Comparison of ENCODE assay signal across 8 cellular contexts in genomic region chr1:155136728-155137127, GRCh38. TPM values are rescaled to one million over a fixed set of nuclear protein-coding genes. Genes with fewer than 3 reads are reported as not detected.
DNase-seq lines count a peak whose midpoint lies in the region; ATAC-seq and TF ChIP-seq lines count a peak whose summit lies in the region.

No MANE protein-coding gene starts in this region.

- ATAC-seq in mucosa of descending colon (peak; percentile 10), GM18502 (IDR thresholded peaks at IDR 0.05; ENCODE audit: poor library complexity, unreplicated experiment) (no peak), GM18520 (IDR thresholded peaks at IDR 0.05; ENCODE audit: unreplicated experiment) (no peak), GM18861 (IDR thresholded peaks at IDR 0.05; ENCODE audit: unreplicated experiment) (no peak)

- H3K4me1 Mint-ChIP-seq in MCF 10A (ENCODE audit: insufficient read depth, unreplicated experiment) = peaks cover 38% of the 10 kb centered on the region

- POLR2A ChIA-PET in MCF 10A (lab: Yijun Ruan, JAX) = interaction anchor here (0.6 to 8.1 kb wide), 14 partner anchors 12 to 153 kb away, joined by 3 to 238 read pairs (median 7); partner anchors contain the start of genes EFNA1, FLAD1, KRTCAP2 and TRIM46

- peak overlapping the region; percentile 80 for H3K4me3 Mint-ChIP-seq in MCF 10A (ENCODE audit: unreplicated experiment)

- H3K27me3 Mint-ChIP-seq in MCF 10A (ENCODE audit: insufficient read depth, unreplicated experiment) = no peaks in the 10 kb centered on the region

- H3K4me3 ChIP-seq in MG63 (peak overlapping the region; percentile 77), mucosa of descending colon (no peak overlapping the region)

- H3K36me3 Mint-ChIP-seq in MCF 10A (ENCODE audit: insufficient read depth, unreplicated experiment) = peaks cover 72% of the 10 kb centered on the region

- intact Hi-C loops in MCF 10A (cut with micrococcal nuclease) (no loop called here), mucosa of descending colon (cut with DNase I, micrococcal nuclease) (no loop called here)

- peak overlapping the region; percentile 95 for H3K27ac ChIP-seq in C4-2B

- DNase-seq in MG63 = no peak
- peak; percentile 16 for DNase-seq in MCF 10A (ENCODE audit: unreplicated experiment)
- peak; percentile 64 to 69 (median 65) for DNase-seq in mucosa of descending colon
- no peak for DNase-seq in putamen (ENCODE audit: low spot score)

- H3K9me3 ChIP-seq in MG63 (no peaks in the 10 kb centered on the region), mucosa of descending colon (no peaks in the 10 kb centered on the region)

- CTCF ChIA-PET in MCF 10A (lab: Yijun Ruan, JAX) = interaction anchor here (0.6 to 14.0 kb wide), 10 partner anchors 11 to 1250 kb away, joined by 3 to 161 read pairs (median 4); partner anchors contain the start of gene KRTCAP2

- BruUV-seq in MCF 10A (replicated peaks; lab: Mats Ljungman, UMichigan) = no TSS peak

- no peaks in the 10 kb centered on the region for H3K9me3 Mint-ChIP-seq in MCF 10A (ENCODE audit: unreplicated experiment)

- H3K36me3 ChIP-seq in MG63 = peaks cover 20% of the 10 kb centered on the region
- H3K36me3 ChIP-seq in mucosa of descending colon (ENCODE audit: low read depth) = peaks cover 6% of the 10 kb centered on the region

- no peak for TF ChIP-seq CTCF in C4-2B (conservative IDR thresholded peaks at IDR 0.05)
- no peak for TF ChIP-seq CTCF in MCF 10A (IDR thresholded peaks at IDR 0.05; ENCODE audit: unreplicated experiment)
- no peak for TF ChIP-seq CTCF in mucosa of descending colon (IDR thresholded peaks at IDR 0.05)

- H3K4me1 ChIP-seq in mucosa of descending colon (ENCODE audit: low read depth) = peaks cover 45% of the 10 kb centered on the region

- H3K27ac Mint-ChIP-seq in MCF 10A (ENCODE audit: low read depth, unreplicated experiment) = peak overlapping the region; percentile 94

- H3K27me3 ChIP-seq in MG63 = no peaks in the 10 kb centered on the region

RNA-seq across cellular contexts. Expression of gene SLC50A1, which starts 1.1 kb away (rescaled TPM):
- total RNA-seq in MG63 (2014; rRNA removed; shearing (Covaris generic); ENCODE audit: low replicate concordance) = 25.9 and 56.9 TPM in 2 replicates
- 91.2 and 97.8 TPM in 2 replicates for total RNA-seq in MCF 10A (2022)
- total RNA-seq in mucosa of descending colon = 10 to 100 TPM; 38.7 to 95.8 (median 66.4) TPM

RNA-seq across cellular contexts. Expression of gene DPM3, which starts 3.6 kb away (rescaled TPM):
- total RNA-seq in MG63 (2014; rRNA removed; shearing (Covaris generic); ENCODE audit: low replicate concordance) = 48.9 TPM in 1 of 2 replicates, not detected in the other
- 79.7 and 86.4 TPM in 2 replicates for total RNA-seq in MCF 10A (2022)
- 100 to 1,000 TPM in 1 of 3 donors, 10 to 100 TPM in 2; 76.3 to 106 (median 78.4) TPM for total RNA-seq in mucosa of descending colon

RNA-seq across cellular contexts. Expression of gene EFNA1, which starts 9.1 kb away (rescaled TPM):
- total RNA-seq in MG63 (2014; rRNA removed; shearing (Covaris generic); ENCODE audit: low replicate concordance) = 0.37 and 4.1 TPM in 2 replicates
- total RNA-seq in MCF 10A (2022) (38.9 and 42.3 TPM in 2 replicates), mucosa of descending colon (100 to 1,000 TPM in 2 of 3 donors, 10 to 100 TPM in 1; 46.3 to 198 (median 110) TPM)

RNA-seq across cellular contexts. Expression of gene KRTCAP2, which starts 36.4 kb away (rescaled TPM):
- 220 and 236 TPM in 2 replicates for total RNA-seq in MG63 (2014; rRNA removed; shearing (Covaris generic); ENCODE audit: low replicate concordance)
- total RNA-seq in MCF 10A (2022) = 313 and 383 TPM in 2 replicates
- total RNA-seq in mucosa of descending colon = 100 to 1,000 TPM; 162 to 190 (median 176) TPM

RNA-seq across cellular contexts. Expression of gene TRIM46, which starts 36.9 kb away (rescaled TPM):
- not detected in 2 replicates for total RNA-seq in MG63 (2014; rRNA removed; shearing (Covaris generic); ENCODE audit: low replicate concordance)
- total RNA-seq in MCF 10A (2022) = 0.21 and 0.32 TPM in 2 replicates
- total RNA-seq in mucosa of descending colon = under 1 TPM; 0.26 to 0.76 (median 0.39) TPM

Comparison
In these comparisons a context has a peak if more than half of its experiments do, and no peak if none do; other contexts are left out.
1. DNase-seq: peak in MCF 10A (single experiment) and mucosa of descending colon (3 of 3); none in MG63 (single experiment) and putamen (single experiment).